ENCODE assay signal across 1 cellular context in genomic region chr14:23321572-23322547, GRCh38.
TF ChIP-seq lines count a peak whose summit lies in the region.

No MANE protein-coding gene starts in this region.

TF ChIP-seq in K562, 482 proteins besides CTCF, POLR2A, EP300 and RAD21 (continued from another document and continues in another):
- TF ChIP-seq MTA1 (IDR thresholded peaks at IDR 0.05; ENCODE audit: borderline replicate concordance) (no peak), BRD4 (IDR thresholded peaks at IDR 0.05) (peak; percentile 49; the same call in 1 of the 2 replicates), HIVEP1 (CRISPR knock-in tag; IDR thresholded peaks at IDR 0.05) (no peak), CBX1 (IDR thresholded peaks at IDR 0.05; ENCODE audit: low read depth) (no peak), HNRNPLL (IDR thresholded peaks at IDR 0.05; ENCODE audit: low read depth, low read length, poor library complexity, severe bottlenecking) (no peak), TAF7 (tag; IDR thresholded peaks at IDR 0.05) (no peak), C11orf30 (IDR thresholded peaks at IDR 0.05; ENCODE audit: low read depth) (no peak), ZNF212 (CRISPR knock-in tag; IDR thresholded peaks at IDR 0.05) (no peak), ELF2 (CRISPR knock-in tag; IDR thresholded peaks at IDR 0.05) (no peak), ZNF121 (CRISPR knock-in tag; conservative IDR thresholded peaks at IDR 0.05) (no peak), KDM4B (IDR thresholded peaks at IDR 0.05; ENCODE audit: borderline replicate concordance in 2 of 2, low read depth in 1 of 2) (no peak), ZNF316 (IDR thresholded peaks at IDR 0.05) (no peak), TRIM24 (IDR thresholded peaks at IDR 0.05) (no peak), ZNF76 (CRISPR knock-in tag; IDR thresholded peaks at IDR 0.05; ENCODE audit: borderline replicate concordance) (no peak), BRD9 (IDR thresholded peaks at IDR 0.05; ENCODE audit: low read depth, partially characterized antibody) (no peak), MXI1 (IDR thresholded peaks at IDR 0.05; ENCODE audit: low read depth, low read length) (no peak), POLR3G (IDR thresholded peaks at IDR 0.05; ENCODE audit: extremely low read depth, insufficient read length, insufficient replicate concordance) (no peak), TFAM (CRISPR knock-in tag; conservative IDR thresholded peaks at IDR 0.05) (no peak), NR4A1 (CRISPR knock-in tag; IDR thresholded peaks at IDR 0.05) (no peak), NR4A1 (tag; IDR thresholded peaks at IDR 0.05) (no peak), U2AF1 (optimal IDR thresholded peaks at IDR 0.05; ENCODE audit: low read depth, low read length) (no peak), ZNF133 (CRISPR knock-in tag; IDR thresholded peaks at IDR 0.05) (no peak), ZFX (CRISPR knock-in tag; IDR thresholded peaks at IDR 0.05) (no peak; the same call in 1 of the 2 replicates), CREB1 (IDR thresholded peaks at IDR 0.05) (no peak), CREB1 (CRISPR knock-in tag; IDR thresholded peaks at IDR 0.05) (no peak), ERF (CRISPR knock-in tag; IDR thresholded peaks at IDR 0.05) (0 out of 2 replicates have a peak, but pooled peaks have one; percentile 18), USF1 (CRISPR knock-in tag; IDR thresholded peaks at IDR 0.05) (no peak), RBBP5 (IDR thresholded peaks at IDR 0.05; ENCODE audit: borderline replicate concordance, insufficient read depth, low read length, poor library complexity, severe bottlenecking) (peak; percentile 67), SNIP1 (IDR thresholded peaks at IDR 0.05; ENCODE audit: low read depth) (no peak), ZNF354B (CRISPR knock-in tag; IDR thresholded peaks at IDR 0.05) (0 out of 2 replicates have a peak, but pooled peaks have one; percentile 17), TEAD1 (CRISPR knock-in tag; IDR thresholded peaks at IDR 0.05) (peak in 1 of 2 experiments; percentile 24; a peak in 2 of 4 replicates), ZNF318 (IDR thresholded peaks at IDR 0.05; ENCODE audit: borderline replicate concordance in 1 of 2, low read depth in 1 of 2) (no peak), DACH1 (IDR thresholded peaks at IDR 0.05; ENCODE audit: partially characterized antibody) (no peak), HDAC8 (tag; IDR thresholded peaks at IDR 0.05) (no peak), ZSCAN29 (IDR thresholded peaks at IDR 0.05) (no peak), ZNF655 (CRISPR knock-in tag; IDR thresholded peaks at IDR 0.05) (no peak), ZNF551 (CRISPR knock-in tag; IDR thresholded peaks at IDR 0.05) (no peak), ZNF75A (CRISPR knock-in tag; IDR thresholded peaks at IDR 0.05) (no peak)
- TF ChIP-seq, protein P1, sequence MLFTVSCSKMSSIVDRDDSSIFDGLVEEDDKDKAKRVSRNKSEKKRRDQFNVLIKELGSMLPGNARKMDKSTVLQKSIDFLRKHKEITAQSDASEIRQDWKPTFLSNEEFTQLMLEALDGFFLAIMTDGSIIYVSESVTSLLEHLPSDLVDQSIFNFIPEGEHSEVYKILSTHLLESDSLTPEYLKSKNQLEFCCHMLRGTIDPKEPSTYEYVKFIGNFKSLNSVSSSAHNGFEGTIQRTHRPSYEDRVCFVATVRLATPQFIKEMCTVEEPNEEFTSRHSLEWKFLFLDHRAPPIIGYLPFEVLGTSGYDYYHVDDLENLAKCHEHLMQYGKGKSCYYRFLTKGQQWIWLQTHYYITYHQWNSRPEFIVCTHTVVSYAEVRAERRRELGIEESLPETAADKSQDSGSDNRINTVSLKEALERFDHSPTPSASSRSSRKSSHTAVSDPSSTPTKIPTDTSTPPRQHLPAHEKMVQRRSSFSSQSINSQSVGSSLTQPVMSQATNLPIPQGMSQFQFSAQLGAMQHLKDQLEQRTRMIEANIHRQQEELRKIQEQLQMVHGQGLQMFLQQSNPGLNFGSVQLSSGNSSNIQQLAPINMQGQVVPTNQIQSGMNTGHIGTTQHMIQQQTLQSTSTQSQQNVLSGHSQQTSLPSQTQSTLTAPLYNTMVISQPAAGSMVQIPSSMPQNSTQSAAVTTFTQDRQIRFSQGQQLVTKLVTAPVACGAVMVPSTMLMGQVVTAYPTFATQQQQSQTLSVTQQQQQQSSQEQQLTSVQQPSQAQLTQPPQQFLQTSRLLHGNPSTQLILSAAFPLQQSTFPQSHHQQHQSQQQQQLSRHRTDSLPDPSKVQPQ (CRISPR knock-in tag; IDR thresholded peaks at IDR 0.05; ENCODE audit: borderline replicate concordance) = no peak
- TF ChIP-seq, protein P2, sequence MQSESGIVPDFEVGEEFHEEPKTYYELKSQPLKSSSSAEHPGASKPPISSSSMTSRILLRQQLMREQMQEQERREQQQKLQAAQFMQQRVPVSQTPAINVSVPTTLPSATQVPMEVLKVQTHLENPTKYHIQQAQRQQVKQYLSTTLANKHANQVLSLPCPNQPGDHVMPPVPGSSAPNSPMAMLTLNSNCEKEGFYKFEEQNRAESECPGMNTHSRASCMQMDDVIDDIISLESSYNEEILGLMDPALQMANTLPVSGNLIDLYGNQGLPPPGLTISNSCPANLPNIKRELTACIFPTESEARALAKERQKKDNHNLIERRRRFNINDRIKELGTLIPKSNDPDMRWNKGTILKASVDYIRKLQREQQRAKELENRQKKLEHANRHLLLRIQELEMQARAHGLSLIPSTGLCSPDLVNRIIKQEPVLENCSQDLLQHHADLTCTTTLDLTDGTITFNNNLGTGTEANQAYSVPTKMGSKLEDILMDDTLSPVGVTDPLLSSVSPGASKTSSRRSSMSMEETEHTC (IDR thresholded peaks at IDR 0.05) = no peak
- TF ChIP-seq, protein P3, sequence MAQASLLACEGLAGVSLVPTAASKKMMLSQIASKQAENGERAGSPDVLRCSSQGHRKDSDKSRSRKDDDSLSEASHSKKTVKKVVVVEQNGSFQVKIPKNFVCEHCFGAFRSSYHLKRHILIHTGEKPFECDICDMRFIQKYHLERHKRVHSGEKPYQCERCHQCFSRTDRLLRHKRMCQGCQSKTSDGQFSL (CRISPR knock-in tag; IDR thresholded peaks at IDR 0.05) = no peak
- TF ChIP-seq, protein P3 (tag; IDR thresholded peaks at IDR 0.05) = no peak
- TF ChIP-seq, protein P4, sequence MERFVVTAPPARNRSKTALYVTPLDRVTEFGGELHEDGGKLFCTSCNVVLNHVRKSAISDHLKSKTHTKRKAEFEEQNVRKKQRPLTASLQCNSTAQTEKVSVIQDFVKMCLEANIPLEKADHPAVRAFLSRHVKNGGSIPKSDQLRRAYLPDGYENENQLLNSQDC (CRISPR knock-in tag; IDR thresholded peaks at IDR 0.05) = no peak; the same call in 1 of the 2 replicates
- TF ChIP-seq, protein P5, sequence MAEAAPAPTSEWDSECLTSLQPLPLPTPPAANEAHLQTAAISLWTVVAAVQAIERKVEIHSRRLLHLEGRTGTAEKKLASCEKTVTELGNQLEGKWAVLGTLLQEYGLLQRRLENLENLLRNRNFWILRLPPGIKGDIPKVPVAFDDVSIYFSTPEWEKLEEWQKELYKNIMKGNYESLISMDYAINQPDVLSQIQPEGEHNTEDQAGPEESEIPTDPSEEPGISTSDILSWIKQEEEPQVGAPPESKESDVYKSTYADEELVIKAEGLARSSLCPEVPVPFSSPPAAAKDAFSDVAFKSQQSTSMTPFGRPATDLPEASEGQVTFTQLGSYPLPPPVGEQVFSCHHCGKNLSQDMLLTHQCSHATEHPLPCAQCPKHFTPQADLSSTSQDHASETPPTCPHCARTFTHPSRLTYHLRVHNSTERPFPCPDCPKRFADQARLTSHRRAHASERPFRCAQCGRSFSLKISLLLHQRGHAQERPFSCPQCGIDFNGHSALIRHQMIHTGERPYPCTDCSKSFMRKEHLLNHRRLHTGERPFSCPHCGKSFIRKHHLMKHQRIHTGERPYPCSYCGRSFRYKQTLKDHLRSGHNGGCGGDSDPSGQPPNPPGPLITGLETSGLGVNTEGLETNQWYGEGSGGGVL (CRISPR knock-in tag; IDR thresholded peaks at IDR 0.05) = no peak
- TF ChIP-seq, protein P6, sequence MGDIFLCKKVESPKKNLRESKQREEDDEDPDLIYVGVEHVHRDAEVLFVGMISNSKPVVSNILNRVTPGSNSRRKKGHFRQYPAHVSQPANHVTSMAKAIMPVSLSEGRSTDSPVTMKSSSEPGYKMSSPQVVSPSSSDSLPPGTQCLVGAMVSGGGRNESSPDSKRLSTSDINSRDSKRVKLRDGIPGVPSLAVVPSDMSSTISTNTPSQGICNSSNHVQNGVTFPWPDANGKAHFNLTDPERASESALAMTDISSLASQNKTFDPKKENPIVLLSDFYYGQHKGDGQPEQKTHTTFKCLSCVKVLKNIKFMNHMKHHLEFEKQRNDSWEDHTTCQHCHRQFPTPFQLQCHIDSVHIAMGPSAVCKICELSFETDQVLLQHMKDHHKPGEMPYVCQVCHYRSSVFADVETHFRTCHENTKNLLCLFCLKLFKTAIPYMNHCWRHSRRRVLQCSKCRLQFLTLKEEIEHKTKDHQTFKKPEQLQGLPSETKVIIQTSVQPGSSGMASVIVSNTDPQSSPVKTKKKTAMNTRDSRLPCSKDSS (IDR thresholded peaks at IDR 0.05; ENCODE audit: low read depth, partially characterized antibody) = no peak
- TF ChIP-seq, protein P7, sequence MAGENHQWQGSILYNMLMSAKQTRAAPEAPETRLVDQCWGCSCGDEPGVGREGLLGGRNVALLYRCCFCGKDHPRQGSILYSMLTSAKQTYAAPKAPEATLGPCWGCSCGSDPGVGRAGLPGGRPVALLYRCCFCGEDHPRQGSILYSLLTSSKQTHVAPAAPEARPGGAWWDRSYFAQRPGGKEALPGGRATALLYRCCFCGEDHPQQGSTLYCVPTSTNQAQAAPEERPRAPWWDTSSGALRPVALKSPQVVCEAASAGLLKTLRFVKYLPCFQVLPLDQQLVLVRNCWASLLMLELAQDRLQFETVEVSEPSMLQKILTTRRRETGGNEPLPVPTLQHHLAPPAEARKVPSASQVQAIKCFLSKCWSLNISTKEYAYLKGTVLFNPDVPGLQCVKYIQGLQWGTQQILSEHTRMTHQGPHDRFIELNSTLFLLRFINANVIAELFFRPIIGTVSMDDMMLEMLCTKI (IDR thresholded peaks at IDR 0.05; ENCODE audit: partially characterized antibody) = no peak
